11 cellular contexts compared by ENCODE assay signal in the genomic region with DNA sequence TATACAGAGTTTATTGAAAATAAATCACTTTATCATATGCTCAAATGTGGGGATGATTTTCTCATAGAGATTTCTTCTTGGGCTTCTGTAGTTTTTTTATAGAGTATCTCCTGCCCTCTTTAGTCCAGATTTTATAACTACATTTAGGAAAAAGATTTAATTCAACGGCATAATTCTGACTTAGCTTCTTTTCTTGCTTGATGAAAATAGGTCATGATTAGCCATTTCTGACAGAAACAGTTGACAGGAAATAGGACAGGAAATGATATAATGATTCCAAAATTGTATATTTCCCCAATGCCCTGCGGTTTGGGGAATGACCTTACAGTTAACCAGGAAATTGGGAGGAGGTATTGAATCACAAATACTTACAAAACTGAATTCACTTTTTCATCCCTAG.
DNase-seq lines count a peak whose midpoint lies in the region; ATAC-seq and TF ChIP-seq lines count a peak whose summit lies in the region.
"Had no signal": no experiment of that assay in that cellular context is flagged by ENCODE, and none has a peak within 500 bp of the region (broad histone marks: within the 10 kb centered on the region; RNA-seq: fewer than 3 reads in every experiment).

No MANE protein-coding gene starts in this region.

- ATAC-seq in HG03095 (IDR thresholded peaks at IDR 0.05; ENCODE audit: unreplicated experiment): no peak
- no peak for ATAC-seq in GM21717 (IDR thresholded peaks at IDR 0.05; ENCODE audit: unreplicated experiment)

- H3K36me3 ChIP-seq in left ventricle myocardium inferior (no peaks in the 10 kb centered on the region), right atrium auricular region (no peaks in the 10 kb centered on the region)

- peak overlapping the region; percentile 32 for H3K27ac ChIP-seq in left ventricle myocardium inferior (replicated peaks)
- no peak overlapping the region for H3K27ac ChIP-seq in right atrium auricular region

- intact Hi-C loops in left ventricle myocardium inferior (cut with micrococcal nuclease): no loop called here

- H3K9me3 ChIP-seq in left ventricle myocardium inferior (replicated peaks) (peaks cover 3% of the 10 kb centered on the region), right atrium auricular region (no peaks in the 10 kb centered on the region)

- DNase-seq in left ventricle myocardium inferior (no peak), right atrium auricular region (ENCODE audit: low spot score) (no peak), RPMI7951 (ENCODE audit: low read depth) (peak; percentile 6), foreskin melanocyte (peak; percentile 25), HUDEP-2 (lab: John Stamatoyannopoulos, UW; ENCODE audit: unreplicated experiment in 76 of 76) (no peak), middle frontal gyrus (ENCODE audit: extremely low spot score, low spot score) (no peak)
- DNase-seq: DMS79, glutamatergic neuron, NCI-H524 treated with DMSO at 0.1 percent for 48 hours had no signal

- H3K4me3 ChIP-seq in left ventricle myocardium inferior (no peak overlapping the region), right atrium auricular region (no peak overlapping the region)

- H3K27me3 ChIP-seq in left ventricle myocardium inferior (ENCODE audit: low read depth) (no peaks in the 10 kb centered on the region), right atrium auricular region (no peaks in the 10 kb centered on the region)

- no peaks in the 10 kb centered on the region for H3K4me1 ChIP-seq in left ventricle myocardium inferior
- peaks cover 0 to 9% of the 10 kb centered on the region in 2 donors for H3K4me1 ChIP-seq in right atrium auricular region

- TF ChIP-seq CTCF in left ventricle myocardium inferior (IDR thresholded peaks at IDR 0.05; ENCODE audit: borderline replicate concordance): peak; percentile 27
- no peak for TF ChIP-seq CTCF in right atrium auricular region (IDR thresholded peaks at IDR 0.05)

Comparison
In these comparisons a context has a peak if more than half of its experiments do, and no peak if none do; other contexts are left out.
1. DNase-seq: peak in RPMI7951 (single experiment) and foreskin melanocyte (single experiment); none in left ventricle myocardium inferior (single experiment), right atrium auricular region (single experiment), HUDEP-2 (0 of 76) and middle frontal gyrus (single experiment).